Comparison of ENCODE assay signal across 17 cellular contexts in genomic region chr16:4382795-4383357, GRCh38. TPM values are rescaled to one million over a fixed set of nuclear protein-coding genes. Genes with fewer than 3 reads are reported as not detected.
A peak's percentile ranks its signal among the peaks of the same experiment; 100 is the strongest.
DNase-seq lines count a peak whose midpoint lies in the region; ATAC-seq and TF ChIP-seq lines count a peak whose summit lies in the region.
"Had no signal": no experiment of that assay in that cellular context is flagged by ENCODE, and none has a peak within 500 bp of the region (broad histone marks: within the 10 kb centered on the region; RNA-seq: fewer than 3 reads in every experiment).

No MANE protein-coding gene starts in this region.

- H3K27ac ChIP-seq in BLaER1 treated with 17β-estradiol and CSF1 and Interleukin-3, amounts not matched to agents 10 nM and 100 nM = peak overlapping the region in 8 of 11 experiments; percentile 25 to 73 (median 58); a peak in 15 of 22 replicates
- peak overlapping the region in 45 of 59 donors; percentile 4 to 81 (median 56) for H3K27ac ChIP-seq in dorsolateral prefrontal cortex
- no peak overlapping the region for H3K27ac ChIP-seq in psoas muscle

- H3K4me2 ChIP-seq in BLaER1 treated with 17β-estradiol and CSF1 and Interleukin-3, amounts not matched to agents 10 nM and 100 nM = peak overlapping the region in 9 of 11 experiments; percentile 81 to 91 (median 84); a peak in 15 of 22 replicates

- H3K4me1 ChIP-seq in BLaER1 treated with 17β-estradiol and CSF1 and Interleukin-3, amounts not matched to agents 10 nM and 100 nM = peaks cover 39 to 83% (median 67%) of the 10 kb centered on the region in 10 experiments
- H3K4me1 ChIP-seq in psoas muscle = peaks cover 15% of the 10 kb centered on the region

- intact Hi-C loops in dorsolateral prefrontal cortex (cut with DNase I) (no loop called here), psoas muscle (cut with DNase I) (no loop called here)

- peaks cover 60% of the 10 kb centered on the region for H3K4me1 Mint-ChIP-seq in HFFc6 (ENCODE audit: low read depth)
- peaks cover 9% of the 10 kb centered on the region for H3K4me1 Mint-ChIP-seq in stimulated activated effector memory CD8-positive, alpha-beta T cell treated with anti-CD3 and anti-CD28 coated beads, Interleukin-12 subunit alpha, Interleukin-12 subunit beta, amount 100 ng/mL, for 72 hours

- H3K36me3 ChIP-seq in BLaER1 treated with 17β-estradiol and CSF1 and Interleukin-3, amounts not matched to agents 10 nM and 100 nM = peaks cover 26 to 96% (median 73%) of the 10 kb centered on the region in 11 experiments
- H3K36me3 ChIP-seq in psoas muscle (ENCODE audit: insufficient read depth in 1 of 2, low read depth in 1 of 2) = no peaks in the 10 kb centered on the region

- H3K36me3 Mint-ChIP-seq in HFFc6 (ENCODE audit: low read depth) = no peaks in the 10 kb centered on the region; the same call in 1 of the 2 replicates
- peaks cover 63% of the 10 kb centered on the region for H3K36me3 Mint-ChIP-seq in stimulated activated effector memory CD8-positive, alpha-beta T cell treated with anti-CD3 and anti-CD28 coated beads, Interleukin-12 subunit alpha, Interleukin-12 subunit beta, amount 100 ng/mL, for 72 hours

- H4K20me1 ChIP-seq in BLaER1 treated with 17β-estradiol and CSF1 and Interleukin-3, amounts not matched to agents 10 nM and 100 nM = peaks cover 57 to 100% (median 96%) of the 10 kb centered on the region in 11 experiments

- no peak for TF ChIP-seq CTCF in HFFc6 (IDR thresholded peaks at IDR 0.05)
- no peak for TF ChIP-seq CTCF in dorsolateral prefrontal cortex (IDR thresholded peaks at IDR 0.05 in 54 of 56, conservative IDR thresholded peaks at IDR 0.05 in 2 of 56; ENCODE audit: low read depth in 1 of 56, partially characterized antibody in 56 of 56)
- TF ChIP-seq CTCF in psoas muscle (IDR thresholded peaks at IDR 0.05) = no peak

- DNase-seq in HFFc6 = no peak
- no peak for DNase-seq in dorsolateral prefrontal cortex
- DNase-seq in stimulated activated effector memory CD8-positive, alpha-beta T cell treated with anti-CD3 and anti-CD28 coated beads, Interleukin-12 subunit alpha, Interleukin-12 subunit beta, amount 100 ng/mL, for 72 hours (ENCODE audit: low spot score in 2 of 2) = no peak
- DNase-seq in psoas muscle = no peak
- no peak for DNase-seq in NCI-H510A treated with DMSO at 0.1 percent for 48 hours (lab: John Stamatoyannopoulos, UW)
- DNase-seq: activated CD4-positive, CD25-positive, alpha-beta regulatory T cell treated with anti-CD3 and anti-CD28 coated beads, Interleukin-2, amount 50 U/mL, for 72 hours; activated CD8-positive, alpha-beta memory T cell treated with anti-CD3 and anti-CD28 coated beads for 24 hours; activated naive CD8-positive, alpha-beta T cell treated with anti-CD3 and anti-CD28 coated beads, Interleukin-2, amount 10 ng/mL, durations not matched to agents 7 days and 5 days; activated T-cell treated with anti-CD3 and anti-CD28 coated beads, Interleukin-2, amount 50 U/mL, for 72 hours; head of caudate nucleus; immature natural killer cell; naive thymus-derived CD8-positive, alpha-beta T cell; NCI-H748 treated with DMSO at 0.1 percent for 48 hours; OCI-M1 had no signal

- peaks cover 39% of the 10 kb centered on the region for H3K27me3 Mint-ChIP-seq in HFFc6 (ENCODE audit: insufficient read depth)
- H3K27me3 Mint-ChIP-seq: activated naive CD8-positive, alpha-beta T cell treated with anti-CD3 and anti-CD28 coated beads, Interleukin-2, amount 10 ng/mL, durations not matched to agents 7 days and 5 days; naive thymus-derived CD8-positive, alpha-beta T cell had no signal

- H3K9me3 Mint-ChIP-seq in HFFc6 = peaks cover 6% of the 10 kb centered on the region; the same call in 1 of the 2 replicates
- no peaks in the 10 kb centered on the region for H3K9me3 Mint-ChIP-seq in stimulated activated effector memory CD8-positive, alpha-beta T cell treated with anti-CD3 and anti-CD28 coated beads, Interleukin-12 subunit alpha, Interleukin-12 subunit beta, amount 100 ng/mL, for 72 hours
- H3K9me3 Mint-ChIP-seq: activated naive CD8-positive, alpha-beta T cell treated with anti-CD3 and anti-CD28 coated beads, Interleukin-2, amount 10 ng/mL, durations not matched to agents 7 days and 5 days; activated T-cell treated with anti-CD3 and anti-CD28 coated beads, Interleukin-2, amount 50 U/mL, for 72 hours; naive thymus-derived CD8-positive, alpha-beta T cell had no signal

- WGBS in psoas muscle, 3 donors = 78 to 83% (median 81%) methylated on average over 19 to 21 of the region's 21 CpGs

- H3K4me3 Mint-ChIP-seq in HFFc6 = peak overlapping the region; percentile 21; the same call in 1 of the 2 replicates
- H3K4me3 Mint-ChIP-seq in stimulated activated effector memory CD8-positive, alpha-beta T cell treated with anti-CD3 and anti-CD28 coated beads, Interleukin-12 subunit alpha, Interleukin-12 subunit beta, amount 100 ng/mL, for 72 hours = no peak overlapping the region
- H3K4me3 Mint-ChIP-seq: activated naive CD8-positive, alpha-beta T cell treated with anti-CD3 and anti-CD28 coated beads, Interleukin-2, amount 10 ng/mL, durations not matched to agents 7 days and 5 days; activated T-cell treated with anti-CD3 and anti-CD28 coated beads, Interleukin-2, amount 50 U/mL, for 72 hours; immature natural killer cell had no signal

- H3K4me3 ChIP-seq in BLaER1 treated with 17β-estradiol and CSF1 and Interleukin-3, amounts not matched to agents 10 nM and 100 nM = no peak overlapping the region
- no peak overlapping the region for H3K4me3 ChIP-seq in dorsolateral prefrontal cortex
- H3K4me3 ChIP-seq in psoas muscle = no peak overlapping the region
- H3K4me3 ChIP-seq: lung had no signal

- ATAC-seq in stimulated activated effector memory CD8-positive, alpha-beta T cell treated with anti-CD3 and anti-CD28 coated beads, Interleukin-12 subunit alpha, Interleukin-12 subunit beta, amount 100 ng/mL, for 72 hours = no peak
- ATAC-seq in psoas muscle (no peak), GM21723 (IDR thresholded peaks at IDR 0.05; ENCODE audit: unreplicated experiment) (no peak)
- ATAC-seq: activated T-cell treated with anti-CD3 and anti-CD28 coated beads, Interleukin-2, amount 50 U/mL, for 72 hours; naive thymus-derived CD8-positive, alpha-beta T cell had no signal

- H3K9me3 ChIP-seq in BLaER1 treated with 17β-estradiol and CSF1 and Interleukin-3, amounts not matched to agents 10 nM and 100 nM (replicated peaks in 1 of 11) = no peaks in the 10 kb centered on the region
- no peaks in the 10 kb centered on the region for H3K9me3 ChIP-seq in psoas muscle

- peak overlapping the region in 8 of 11 experiments; percentile 19 to 62 (median 51); a peak in 14 of 22 replicates for H3K9ac ChIP-seq in BLaER1 treated with 17β-estradiol and CSF1 and Interleukin-3, amounts not matched to agents 10 nM and 100 nM

- H3K27ac Mint-ChIP-seq in HFFc6 = peak overlapping the region; percentile 68; the same call in 1 of the 2 replicates
- H3K27ac Mint-ChIP-seq in stimulated activated effector memory CD8-positive, alpha-beta T cell treated with anti-CD3 and anti-CD28 coated beads, Interleukin-12 subunit alpha, Interleukin-12 subunit beta, amount 100 ng/mL, for 72 hours = peak overlapping the region; percentile 55
- H3K27ac Mint-ChIP-seq: activated T-cell treated with anti-CD3 and anti-CD28 coated beads, Interleukin-2, amount 50 U/mL, for 72 hours had no signal

- H3K27me3 ChIP-seq in BLaER1 treated with 17β-estradiol and CSF1 and Interleukin-3, amounts not matched to agents 10 nM and 100 nM = no peaks in the 10 kb centered on the region
- H3K27me3 ChIP-seq in dorsolateral prefrontal cortex = no peaks in the 10 kb centered on the region
- no peaks in the 10 kb centered on the region for H3K27me3 ChIP-seq in psoas muscle (ENCODE audit: insufficient read depth in 3 of 3, low read length in 2 of 3)

RNA-seq across cellular contexts. Expression of gene VASN, which starts 11.2 kb away (rescaled TPM):
- total RNA-seq in HFFc6 (2021; fragmentation: NEBNext Ultra II Directional; extraction: Animal tissue kit (Norgen Biotek cat#: 25700)) = 100 to 1,000 TPM in 4 of 6 experiments, 10 to 100 TPM in 2; 92.0 to 131 (median 103) TPM
- total RNA-seq in dorsolateral prefrontal cortex = 10 to 100 TPM in 84 of 120 experiments, 1 to 10 TPM in 36; 3.9 to 49.4 (median 12.1) TPM
- total RNA-seq in psoas muscle = 1 to 10 TPM; 3.0 to 3.6 (median 3.4) TPM
- 1 to 10 TPM; 2.0 to 3.8 (median 3.3) TPM for polyA plus RNA-seq in psoas muscle
- total RNA-seq: activated T-cell treated with anti-CD3 and anti-CD28 coated beads, Interleukin-2, amount 50 U/mL, for 72 hours had no signal

RNA-seq across cellular contexts. Expression of gene PAM16, which starts 31.8 kb away (rescaled TPM):
- 10 to 100 TPM; 44.9 to 50.8 (median 46.1) TPM for total RNA-seq in HFFc6 (2021; fragmentation: NEBNext Ultra II Directional; extraction: Animal tissue kit (Norgen Biotek cat#: 25700))
- total RNA-seq in dorsolateral prefrontal cortex (10 to 100 TPM; 31.5 to 61.9 (median 44.6) TPM), psoas muscle (10 to 100 TPM; 60.5 to 84.2 (median 70.7) TPM)
- polyA plus RNA-seq in psoas muscle = 100 to 1,000 TPM; 144 to 163 (median 160) TPM

RNA-seq across cellular contexts. Expression of gene CORO7, which starts 33.5 kb away (rescaled TPM):
- total RNA-seq in HFFc6 (2021; fragmentation: NEBNext Ultra II Directional; extraction: Animal tissue kit (Norgen Biotek cat#: 25700)) = 10 to 100 TPM; 12.1 to 20.9 (median 17.2) TPM
- total RNA-seq in dorsolateral prefrontal cortex = 100 to 1,000 TPM in 1 of 120 experiments, 10 to 100 TPM in 119; 38.4 to 111 (median 63.7) TPM
- 1 to 10 TPM; 5.2 to 7.9 (median 7.2) TPM for total RNA-seq in psoas muscle
- 1 to 10 TPM; 3.4 to 5.8 (median 3.9) TPM for polyA plus RNA-seq in psoas muscle

RNA-seq across cellular contexts. Expression of gene DNAJA3, which starts 42.8 kb away (rescaled TPM):
- total RNA-seq in HFFc6 (2021; fragmentation: NEBNext Ultra II Directional; extraction: Animal tissue kit (Norgen Biotek cat#: 25700)) = 10 to 100 TPM; 40.8 to 54.4 (median 45.1) TPM
- total RNA-seq in dorsolateral prefrontal cortex = 10 to 100 TPM; 38.3 to 66.6 (median 53.2) TPM
- 100 to 1,000 TPM in 1 of 4 donors, 10 to 100 TPM in 3; 77.4 to 110 (median 80.5) TPM for total RNA-seq in psoas muscle
- polyA plus RNA-seq in psoas muscle = 100 to 1,000 TPM in 1 of 3 donors, 10 to 100 TPM in 2; 68.0 to 104 (median 95.9) TPM
